Comparison of ENCODE assay signal across 12 cellular contexts in the genomic region with DNA sequence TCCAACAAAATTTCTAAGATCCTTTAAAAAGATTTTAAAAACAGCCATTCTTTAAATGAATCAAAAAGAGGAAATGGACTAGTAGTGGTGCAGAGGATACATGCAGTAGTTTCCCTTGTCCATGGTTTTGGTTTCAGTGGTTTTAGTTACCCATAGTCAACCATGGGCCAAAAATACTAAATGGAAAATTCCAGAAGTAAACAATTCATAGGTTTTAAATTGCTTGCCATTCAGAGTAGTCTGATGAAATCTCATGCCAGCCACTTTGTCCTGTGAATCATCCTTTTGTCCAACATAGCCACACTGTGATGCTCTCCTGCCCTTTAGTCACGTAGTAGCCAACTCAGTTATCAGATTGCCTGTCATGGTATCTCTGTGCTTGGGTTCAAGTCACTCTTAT.
DNase-seq lines count a peak whose midpoint lies in the region; ATAC-seq, FAIRE-seq and TF ChIP-seq lines count a peak whose summit lies in the region.
"Had no signal": no experiment of that assay in that cellular context is flagged by ENCODE, and none has a peak within 500 bp of the region (broad histone marks: within the 10 kb centered on the region; RNA-seq: fewer than 3 reads in every experiment).

No MANE protein-coding gene starts in this region.

- H4K20me1 ChIP-seq in BLaER1 (no peaks in the 10 kb centered on the region), astrocyte (ENCODE audit: insufficient read depth, low read length) (no peaks in the 10 kb centered on the region)

- H3K27me3 ChIP-seq in BLaER1 (no peaks in the 10 kb centered on the region), astrocyte (ENCODE audit: insufficient read depth, low read length) (no peaks in the 10 kb centered on the region), right cardiac atrium (ENCODE audit: control insufficient read depth, insufficient read depth) (no peaks in the 10 kb centered on the region)
- H3K27me3 ChIP-seq: SJSA1 had no signal

- H3K4me3 Mint-ChIP-seq in astrocyte (ENCODE audit: unreplicated experiment): no peak overlapping the region

- no peaks in the 10 kb centered on the region for H3K36me3 Mint-ChIP-seq in astrocyte (ENCODE audit: low read depth, unreplicated experiment)

- H3K27ac ChIP-seq in BLaER1: no peak overlapping the region
- no peak overlapping the region for H3K27ac ChIP-seq in astrocyte (ENCODE audit: low read depth, low read length)
- H3K27ac ChIP-seq in right cardiac atrium (ENCODE audit: low read length): no peak overlapping the region
- H3K27ac ChIP-seq in kidney (ENCODE audit: low read depth in 2 of 2, low read length in 2 of 2): no peak overlapping the region
- H3K27ac ChIP-seq: SJSA1 had no signal

- no peaks in the 10 kb centered on the region for H3K9me3 Mint-ChIP-seq in astrocyte (ENCODE audit: unreplicated experiment)

- H3K4me2 ChIP-seq in BLaER1: peak overlapping the region; percentile 35
- no peak overlapping the region for H3K4me2 ChIP-seq in astrocyte (ENCODE audit: low read length)

- FAIRE-seq in astrocyte (lab: Jason Lieb, UNC) (no peak), kidney (lab: Jason Lieb, UNC) (no peak)
- FAIRE-seq: islet of Langerhans had no signal

- H3K4me3 ChIP-seq in BLaER1 (no peak overlapping the region), astrocyte (ENCODE audit: insufficient read depth, low read depth, low read length) (no peak overlapping the region), right cardiac atrium (ENCODE audit: low read length) (no peak overlapping the region), kidney (ENCODE audit: low read length in 2 of 2) (no peak overlapping the region)
- H3K4me3 ChIP-seq: SJSA1 had no signal

- ATAC-seq in GM21528 (IDR thresholded peaks at IDR 0.05; ENCODE audit: low FRiP score, unreplicated experiment) (peak; percentile 70), HG03432 (IDR thresholded peaks at IDR 0.05; ENCODE audit: unreplicated experiment) (peak; percentile 80), right cardiac atrium (no peak)

- no peak overlapping the region for H2AFZ ChIP-seq in astrocyte (ENCODE audit: low read depth, low read length)

- H3K27me3 Mint-ChIP-seq in astrocyte (ENCODE audit: low read depth, unreplicated experiment): no peaks in the 10 kb centered on the region

- TF ChIP-seq CTCF in astrocyte (IDR thresholded peaks at IDR 0.05; ENCODE audit: insufficient read depth, low read depth, low read length) (no peak), kidney (IDR thresholded peaks at IDR 0.05; ENCODE audit: borderline replicate concordance, extremely low read depth, insufficient read depth) (no peak)

- H3K4me1 Mint-ChIP-seq in astrocyte (ENCODE audit: low read depth, unreplicated experiment): peaks cover 29% of the 10 kb centered on the region

- H3K4me1 ChIP-seq in BLaER1 (peaks cover 12% of the 10 kb centered on the region), astrocyte (ENCODE audit: insufficient read depth, low read length) (no peaks in the 10 kb centered on the region), right cardiac atrium (ENCODE audit: control insufficient read depth, insufficient read depth, low read length) (no peaks in the 10 kb centered on the region), kidney (ENCODE audit: control insufficient read depth in 1 of 2, insufficient read depth in 1 of 2, low read depth in 1 of 2, low read length in 2 of 2) (no peaks in the 10 kb centered on the region)
- H3K4me1 ChIP-seq: SJSA1 had no signal

- intact Hi-C loops in right cardiac atrium (cut with DNase I) (no loop called here), kidney (cut with DNase I) (no loop called here)

- H3K9me3 ChIP-seq in BLaER1 (no peaks in the 10 kb centered on the region), astrocyte (ENCODE audit: insufficient read depth, low read depth, low read length) (no peaks in the 10 kb centered on the region), right cardiac atrium (ENCODE audit: control insufficient read depth, low read length) (no peaks in the 10 kb centered on the region), kidney (ENCODE audit: control insufficient read depth in 1 of 2, low read length in 2 of 2) (no peaks in the 10 kb centered on the region)
- H3K9me3 ChIP-seq: SJSA1 had no signal

- DNase-seq in astrocyte (ENCODE audit: low read depth) (peak; percentile 23), right cardiac atrium (no peak), NCI-H1092 (lab: John Stamatoyannopoulos, UW) (no peak), kidney (no peak)
- no peak for DNase-seq in activated effector memory CD4-positive, alpha-beta T cell treated with anti-CD3 and anti-CD28 coated beads, Interleukin-2, amount 50 U/mL, for 16 hours
- DNase-seq: AML-193, cortex of kidney had no signal

- H3K36me3 ChIP-seq in BLaER1: no peaks in the 10 kb centered on the region
- H3K36me3 ChIP-seq in astrocyte (ENCODE audit: insufficient read depth, low read length): no peaks in the 10 kb centered on the region
- no peaks in the 10 kb centered on the region for H3K36me3 ChIP-seq in kidney (ENCODE audit: control insufficient read depth in 1 of 2, insufficient read depth in 2 of 2, low read length in 2 of 2)
- H3K36me3 ChIP-seq: SJSA1 had no signal

- H3K9ac ChIP-seq in BLaER1 (no peak overlapping the region), astrocyte (ENCODE audit: low read length) (no peak overlapping the region), kidney (ENCODE audit: low read length in 2 of 2) (no peak overlapping the region)

- 56% methylated on average over 1 of the region's 1 CpG for WGBS in right cardiac atrium

- H3K79me2 ChIP-seq in astrocyte (ENCODE audit: insufficient read depth, low read length): no peaks in the 10 kb centered on the region

- H3K27ac Mint-ChIP-seq in astrocyte (ENCODE audit: unreplicated experiment): peak overlapping the region; percentile 90

Comparison
In these comparisons a context has a peak if more than half of its experiments do, and no peak if none do; other contexts are left out.
1. ATAC-seq: peak in GM21528 (single experiment) and HG03432 (single experiment); none in right cardiac atrium (0 of 2).